Comparison of ENCODE assay signal across 8 cellular contexts in genomic region chr1:226001852-226002666, GRCh38. TPM values are rescaled to one million over a fixed set of nuclear protein-coding genes. Genes with fewer than 3 reads are reported as not detected.
DNase-seq lines count a peak whose midpoint lies in the region; ATAC-seq and TF ChIP-seq lines count a peak whose summit lies in the region.

No MANE protein-coding gene starts in this region.

- peak overlapping the region; percentile 88 for H3K27ac ChIP-seq in thymus (ENCODE audit: low read depth)

- peaks cover 57% of the 10 kb centered on the region for H3K4me1 Mint-ChIP-seq in CD14-positive monocyte
- H3K4me1 Mint-ChIP-seq in activated CD4-positive, alpha-beta memory T cell treated with anti-CD3 and anti-CD28 coated beads, Interleukin-2, amount 10 ng/mL, durations not matched to agents 7 days and 5 days: peaks cover 49% of the 10 kb centered on the region
- peaks cover 27 to 70% (median 61%) of the 10 kb centered on the region in 4 donors for H3K4me1 Mint-ChIP-seq in naive thymus-derived CD8-positive, alpha-beta T cell

- 18% methylated on average over 9 of the region's 9 CpGs for WGBS in thymus

- peaks cover 0 to 5% (median 2%) of the 10 kb centered on the region in 3 donors for H3K27me3 Mint-ChIP-seq in CD14-positive monocyte (ENCODE audit: low read depth in 3 of 3)
- no peaks in the 10 kb centered on the region for H3K27me3 Mint-ChIP-seq in activated CD4-positive, alpha-beta memory T cell treated with anti-CD3 and anti-CD28 coated beads, Interleukin-2, amount 10 ng/mL, durations not matched to agents 7 days and 5 days
- peaks cover 0 to 3% (median 0%) of the 10 kb centered on the region in 5 donors for H3K27me3 Mint-ChIP-seq in naive thymus-derived CD8-positive, alpha-beta T cell

- intact Hi-C loops in CD14-positive monocyte (cut with micrococcal nuclease): loop anchor here in 1 of 2 donors (2.0 to 5.0 kb wide), 2 partner anchors 31 to 575 kb away; partner anchors contain the start of gene LBR

- no peaks in the 10 kb centered on the region for H3K36me3 ChIP-seq in thymus (ENCODE audit: control insufficient read depth, insufficient read depth)

- H3K27me3 ChIP-seq in thymus (ENCODE audit: control insufficient read depth, insufficient read depth): no peaks in the 10 kb centered on the region

- no peaks in the 10 kb centered on the region for H3K9me3 ChIP-seq in thymus (ENCODE audit: control insufficient read depth)

- H3K4me1 ChIP-seq in thymus (ENCODE audit: control insufficient read depth, insufficient read depth, low read length): peaks cover 31% of the 10 kb centered on the region

- H3K4me3 Mint-ChIP-seq in CD14-positive monocyte: peak overlapping the region; percentile 66 to 76
- no peak overlapping the region for H3K4me3 Mint-ChIP-seq in activated CD4-positive, alpha-beta memory T cell treated with anti-CD3 and anti-CD28 coated beads, Interleukin-2, amount 10 ng/mL, durations not matched to agents 7 days and 5 days
- H3K4me3 Mint-ChIP-seq in naive thymus-derived CD8-positive, alpha-beta T cell: peak overlapping the region; percentile 30 to 100 (median 70)

- H3K4me3 ChIP-seq in thymus (ENCODE audit: low read length): no peak overlapping the region

- DNase-seq in CD14-positive monocyte (ENCODE audit: low spot score) (peak; percentile 95), NCI-H2227 treated with DMSO at 0.1 percent for 48 hours (lab: John Stamatoyannopoulos, UW) (peak; percentile 63)
- peak; percentile 48 for DNase-seq in activated CD4-positive, alpha-beta memory T cell treated with anti-CD3 and anti-CD28 coated beads, Interleukin-2, amount 10 ng/mL, durations not matched to agents 7 days and 5 days
- peak; percentile 44 for DNase-seq in effector CD8-positive, alpha-beta T cell (lab: John Stamatoyannopoulos, UW)
- DNase-seq in naive thymus-derived CD8-positive, alpha-beta T cell: peak; percentile 35 to 89 (median 77)

- CTCF ChIA-PET in activated CD4-positive, alpha-beta memory T cell treated with anti-CD3 and anti-CD28 coated beads, Interleukin-2, amount 10 ng/mL, durations not matched to agents 7 days and 5 days (lab: Charles Lee): interaction anchor here (1.1 to 1.4 kb wide), 2 partner anchors 14 to 63 kb away, joined by 3 read pairs; no protein-coding TSS in a partner anchor

- peaks cover 0 to 2% (median 0%) of the 10 kb centered on the region in 7 donors for H3K9me3 Mint-ChIP-seq in CD14-positive monocyte
- no peaks in the 10 kb centered on the region for H3K9me3 Mint-ChIP-seq in activated CD4-positive, alpha-beta memory T cell treated with anti-CD3 and anti-CD28 coated beads, Interleukin-2, amount 10 ng/mL, durations not matched to agents 7 days and 5 days
- H3K9me3 Mint-ChIP-seq in naive thymus-derived CD8-positive, alpha-beta T cell: peaks cover 0 to 11% (median 0%) of the 10 kb centered on the region in 9 donors

- peak; percentile 29 for ATAC-seq in GM21825 (IDR thresholded peaks at IDR 0.05; ENCODE audit: unreplicated experiment)
- ATAC-seq in naive thymus-derived CD8-positive, alpha-beta T cell: peak; percentile 33 to 41
- ATAC-seq in GM21619 (IDR thresholded peaks at IDR 0.05; ENCODE audit: unreplicated experiment): no peak

- TF ChIP-seq CTCF in CD14-positive monocyte (IDR thresholded peaks at IDR 0.05): no peak

- peak overlapping the region; percentile 99 to 100 (median 100) for H3K27ac Mint-ChIP-seq in CD14-positive monocyte
- H3K27ac Mint-ChIP-seq in activated CD4-positive, alpha-beta memory T cell treated with anti-CD3 and anti-CD28 coated beads, Interleukin-2, amount 10 ng/mL, durations not matched to agents 7 days and 5 days: peak overlapping the region; percentile 12
- peak overlapping the region; percentile 97 to 100 (median 100) for H3K27ac Mint-ChIP-seq in naive thymus-derived CD8-positive, alpha-beta T cell

- peaks cover 3 to 4% of the 10 kb centered on the region in 2 donors for H3K36me3 Mint-ChIP-seq in CD14-positive monocyte
- H3K36me3 Mint-ChIP-seq in activated CD4-positive, alpha-beta memory T cell treated with anti-CD3 and anti-CD28 coated beads, Interleukin-2, amount 10 ng/mL, durations not matched to agents 7 days and 5 days (ENCODE audit: low read depth): peaks cover 7% of the 10 kb centered on the region
- H3K36me3 Mint-ChIP-seq in naive thymus-derived CD8-positive, alpha-beta T cell: no peaks in the 10 kb centered on the region

- POLR2A ChIA-PET in activated CD4-positive, alpha-beta memory T cell treated with anti-CD3 and anti-CD28 coated beads, Interleukin-2, amount 10 ng/mL, durations not matched to agents 7 days and 5 days (lab: Charles Lee): interaction anchor here (3.0 to 9.2 kb wide), 2 partner anchors 60 to 107 kb away, joined by 20 to 219 read pairs; partner anchors contain the start of gene H3-3A
- POLR2A ChIA-PET in naive thymus-derived CD8-positive, alpha-beta T cell (lab: Charles Lee): interaction anchor here (0.6 to 16.0 kb wide), 4 partner anchors 51 to 224 kb away, joined by 4 to 547 read pairs (median 5); partner anchors contain the start of gene H3-3A

RNA-seq across cellular contexts. Expression of gene SDE2, which starts 2.9 kb away (rescaled TPM):
- polyA plus RNA-seq in CD14-positive monocyte: 1 to 10 TPM; 6.8 to 8.4 TPM
- 10 to 100 TPM; 19.8 to 20.1 TPM for total RNA-seq in activated CD4-positive, alpha-beta memory T cell treated with anti-CD3 and anti-CD28 coated beads, Interleukin-2, amount 10 ng/mL, durations not matched to agents 7 days and 5 days
- total RNA-seq in naive thymus-derived CD8-positive, alpha-beta T cell: 10 to 100 TPM; 21.7 to 22.5 TPM
- polyA plus RNA-seq in naive thymus-derived CD8-positive, alpha-beta T cell: 10 to 100 TPM in 1 of 3 donors, 1 to 10 TPM in 2; 5.1 to 12.0 (median 7.2) TPM
- polyA plus RNA-seq in thymus: 13.8 TPM

Comparison
In these comparisons a context has a peak if more than half of its experiments do, and no peak if none do; other contexts are left out.
1. DNase-seq: peak in every context shown above with its lines; median percentile 95 in CD14-positive monocyte; 77 in naive thymus-derived CD8-positive, alpha-beta T cell; 63 in NCI-H2227 treated with DMSO at 0.1 percent for 48 hours; 48 in activated CD4-positive, alpha-beta memory T cell treated with anti-CD3 and anti-CD28 coated beads, Interleukin-2, amount 10 ng/mL, durations not matched to agents 7 days and 5 days; 44 in effector CD8-positive, alpha-beta T cell.
2. H3K27ac Mint-ChIP-seq: peak in every context shown above with its lines; median percentile 100 in CD14-positive monocyte; 100 in naive thymus-derived CD8-positive, alpha-beta T cell; 12 in activated CD4-positive, alpha-beta memory T cell treated with anti-CD3 and anti-CD28 coated beads, Interleukin-2, amount 10 ng/mL, durations not matched to agents 7 days and 5 days.